1 cellular context compared by ENCODE assay signal in genomic region chr1:109248797-109249629, GRCh38.
TF ChIP-seq lines count a peak whose summit lies in the region.

CELSR2 (plus strand) TSS chr1:109249539; CDS start chr1:109250080, 541 bp downstream.

TF ChIP-seq in K562, 482 proteins besides CTCF, POLR2A, EP300 and RAD21 (continued from another document and continues in another):
- TF ChIP-seq TFAP4 (CRISPR knock-in tag; IDR thresholded peaks at IDR 0.05; ENCODE audit: borderline replicate concordance): peak; percentile 70
- TF ChIP-seq RB1 (IDR thresholded peaks at IDR 0.05; ENCODE audit: low read depth): peak; percentile 88
- TF ChIP-seq, protein P1, sequence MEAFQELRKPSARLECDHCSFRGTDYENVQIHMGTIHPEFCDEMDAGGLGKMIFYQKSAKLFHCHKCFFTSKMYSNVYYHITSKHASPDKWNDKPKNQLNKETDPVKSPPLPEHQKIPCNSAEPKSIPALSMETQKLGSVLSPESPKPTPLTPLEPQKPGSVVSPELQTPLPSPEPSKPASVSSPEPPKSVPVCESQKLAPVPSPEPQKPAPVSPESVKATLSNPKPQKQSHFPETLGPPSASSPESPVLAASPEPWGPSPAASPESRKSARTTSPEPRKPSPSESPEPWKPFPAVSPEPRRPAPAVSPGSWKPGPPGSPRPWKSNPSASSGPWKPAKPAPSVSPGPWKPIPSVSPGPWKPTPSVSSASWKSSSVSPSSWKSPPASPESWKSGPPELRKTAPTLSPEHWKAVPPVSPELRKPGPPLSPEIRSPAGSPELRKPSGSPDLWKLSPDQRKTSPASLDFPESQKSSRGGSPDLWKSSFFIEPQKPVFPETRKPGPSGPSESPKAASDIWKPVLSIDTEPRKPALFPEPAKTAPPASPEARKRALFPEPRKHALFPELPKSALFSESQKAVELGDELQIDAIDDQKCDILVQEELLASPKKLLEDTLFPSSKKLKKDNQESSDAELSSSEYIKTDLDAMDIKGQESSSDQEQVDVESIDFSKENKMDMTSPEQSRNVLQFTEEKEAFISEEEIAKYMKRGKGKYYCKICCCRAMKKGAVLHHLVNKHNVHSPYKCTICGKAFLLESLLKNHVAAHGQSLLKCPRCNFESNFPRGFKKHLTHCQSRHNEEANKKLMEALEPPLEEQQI (IDR thresholded peaks at IDR 0.05): no peak
- no peak for TF ChIP-seq RBM15 (IDR thresholded peaks at IDR 0.05; ENCODE audit: insufficient read depth, low read length)
- peak; percentile 80 for TF ChIP-seq JUND (IDR thresholded peaks at IDR 0.05; ENCODE audit: borderline replicate concordance, low read depth, low read length)
- no peak; the same call in 2 of the 3 replicates for TF ChIP-seq JUND (tag; IDR thresholded peaks at IDR 0.05; ENCODE audit: borderline replicate concordance, low read depth, low read length)
- no peak for TF ChIP-seq SMARCB1 (IDR thresholded peaks at IDR 0.05; ENCODE audit: insufficient read length, low read depth)
- TF ChIP-seq, protein P2, sequence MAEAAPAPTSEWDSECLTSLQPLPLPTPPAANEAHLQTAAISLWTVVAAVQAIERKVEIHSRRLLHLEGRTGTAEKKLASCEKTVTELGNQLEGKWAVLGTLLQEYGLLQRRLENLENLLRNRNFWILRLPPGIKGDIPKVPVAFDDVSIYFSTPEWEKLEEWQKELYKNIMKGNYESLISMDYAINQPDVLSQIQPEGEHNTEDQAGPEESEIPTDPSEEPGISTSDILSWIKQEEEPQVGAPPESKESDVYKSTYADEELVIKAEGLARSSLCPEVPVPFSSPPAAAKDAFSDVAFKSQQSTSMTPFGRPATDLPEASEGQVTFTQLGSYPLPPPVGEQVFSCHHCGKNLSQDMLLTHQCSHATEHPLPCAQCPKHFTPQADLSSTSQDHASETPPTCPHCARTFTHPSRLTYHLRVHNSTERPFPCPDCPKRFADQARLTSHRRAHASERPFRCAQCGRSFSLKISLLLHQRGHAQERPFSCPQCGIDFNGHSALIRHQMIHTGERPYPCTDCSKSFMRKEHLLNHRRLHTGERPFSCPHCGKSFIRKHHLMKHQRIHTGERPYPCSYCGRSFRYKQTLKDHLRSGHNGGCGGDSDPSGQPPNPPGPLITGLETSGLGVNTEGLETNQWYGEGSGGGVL (CRISPR knock-in tag; IDR thresholded peaks at IDR 0.05): no peak
- TF ChIP-seq MITF (IDR thresholded peaks at IDR 0.05): no peak
- TF ChIP-seq MEF2D (tag; conservative IDR thresholded peaks at IDR 0.05; ENCODE audit: low read depth): 0 out of 2 replicates have a peak, but pooled peaks have one; percentile 24
- TF ChIP-seq CBFA2T3 (IDR thresholded peaks at IDR 0.05): no peak
- peak; percentile 58; the same call in 1 of the 2 replicates for TF ChIP-seq GABPB1 (CRISPR knock-in tag; IDR thresholded peaks at IDR 0.05)
- TF ChIP-seq FOSL1 (tag; conservative IDR thresholded peaks at IDR 0.05): peak; percentile 42
- TF ChIP-seq HMGXB4 (CRISPR knock-in tag; IDR thresholded peaks at IDR 0.05): 0 out of 2 replicates have a peak, but pooled peaks have one; percentile 54
- 0 out of 2 replicates have a peak, but pooled peaks have one; percentile 8 for TF ChIP-seq ZNF324 (CRISPR knock-in tag; IDR thresholded peaks at IDR 0.05)
- TF ChIP-seq HNRNPLL (IDR thresholded peaks at IDR 0.05; ENCODE audit: low read depth, low read length, poor library complexity, severe bottlenecking): no peak
- no peak for TF ChIP-seq ZNF282 (CRISPR knock-in tag; IDR thresholded peaks at IDR 0.05)
- peak; percentile 64 for TF ChIP-seq LCOR (CRISPR knock-in tag; IDR thresholded peaks at IDR 0.05)
- TF ChIP-seq MTA2 (IDR thresholded peaks at IDR 0.05; ENCODE audit: low read depth): no peak
- no peak for TF ChIP-seq ZNF77 (CRISPR knock-in tag; IDR thresholded peaks at IDR 0.05)
- TF ChIP-seq, protein P3, sequence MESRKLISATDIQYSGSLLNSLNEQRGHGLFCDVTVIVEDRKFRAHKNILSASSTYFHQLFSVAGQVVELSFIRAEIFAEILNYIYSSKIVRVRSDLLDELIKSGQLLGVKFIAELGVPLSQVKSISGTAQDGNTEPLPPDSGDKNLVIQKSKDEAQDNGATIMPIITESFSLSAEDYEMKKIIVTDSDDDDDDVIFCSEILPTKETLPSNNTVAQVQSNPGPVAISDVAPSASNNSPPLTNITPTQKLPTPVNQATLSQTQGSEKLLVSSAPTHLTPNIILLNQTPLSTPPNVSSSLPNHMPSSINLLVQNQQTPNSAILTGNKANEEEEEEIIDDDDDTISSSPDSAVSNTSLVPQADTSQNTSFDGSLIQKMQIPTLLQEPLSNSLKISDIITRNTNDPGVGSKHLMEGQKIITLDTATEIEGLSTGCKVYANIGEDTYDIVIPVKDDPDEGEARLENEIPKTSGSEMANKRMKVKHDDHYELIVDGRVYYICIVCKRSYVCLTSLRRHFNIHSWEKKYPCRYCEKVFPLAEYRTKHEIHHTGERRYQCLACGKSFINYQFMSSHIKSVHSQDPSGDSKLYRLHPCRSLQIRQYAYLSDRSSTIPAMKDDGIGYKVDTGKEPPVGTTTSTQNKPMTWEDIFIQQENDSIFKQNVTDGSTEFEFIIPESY (CRISPR knock-in tag; IDR thresholded peaks at IDR 0.05): peak; percentile 97
- TF ChIP-seq ZNF384 (IDR thresholded peaks at IDR 0.05; ENCODE audit: low read depth, low read length): no peak
- TF ChIP-seq UBTF (IDR thresholded peaks at IDR 0.05; ENCODE audit: borderline replicate concordance in 1 of 2, low read depth in 2 of 2, low read length in 2 of 2): peak in 1 of 2 experiments; percentile 62; a peak in 1 of 4 replicates
- TF ChIP-seq FUS (optimal IDR thresholded peaks at IDR 0.05; ENCODE audit: low read depth, low read length): no peak
- no peak for TF ChIP-seq SRSF3 (IDR thresholded peaks at IDR 0.05; ENCODE audit: insufficient read depth, low read length)
- TF ChIP-seq BRD9 (IDR thresholded peaks at IDR 0.05; ENCODE audit: low read depth, partially characterized antibody): no peak
- TF ChIP-seq, protein P4, sequence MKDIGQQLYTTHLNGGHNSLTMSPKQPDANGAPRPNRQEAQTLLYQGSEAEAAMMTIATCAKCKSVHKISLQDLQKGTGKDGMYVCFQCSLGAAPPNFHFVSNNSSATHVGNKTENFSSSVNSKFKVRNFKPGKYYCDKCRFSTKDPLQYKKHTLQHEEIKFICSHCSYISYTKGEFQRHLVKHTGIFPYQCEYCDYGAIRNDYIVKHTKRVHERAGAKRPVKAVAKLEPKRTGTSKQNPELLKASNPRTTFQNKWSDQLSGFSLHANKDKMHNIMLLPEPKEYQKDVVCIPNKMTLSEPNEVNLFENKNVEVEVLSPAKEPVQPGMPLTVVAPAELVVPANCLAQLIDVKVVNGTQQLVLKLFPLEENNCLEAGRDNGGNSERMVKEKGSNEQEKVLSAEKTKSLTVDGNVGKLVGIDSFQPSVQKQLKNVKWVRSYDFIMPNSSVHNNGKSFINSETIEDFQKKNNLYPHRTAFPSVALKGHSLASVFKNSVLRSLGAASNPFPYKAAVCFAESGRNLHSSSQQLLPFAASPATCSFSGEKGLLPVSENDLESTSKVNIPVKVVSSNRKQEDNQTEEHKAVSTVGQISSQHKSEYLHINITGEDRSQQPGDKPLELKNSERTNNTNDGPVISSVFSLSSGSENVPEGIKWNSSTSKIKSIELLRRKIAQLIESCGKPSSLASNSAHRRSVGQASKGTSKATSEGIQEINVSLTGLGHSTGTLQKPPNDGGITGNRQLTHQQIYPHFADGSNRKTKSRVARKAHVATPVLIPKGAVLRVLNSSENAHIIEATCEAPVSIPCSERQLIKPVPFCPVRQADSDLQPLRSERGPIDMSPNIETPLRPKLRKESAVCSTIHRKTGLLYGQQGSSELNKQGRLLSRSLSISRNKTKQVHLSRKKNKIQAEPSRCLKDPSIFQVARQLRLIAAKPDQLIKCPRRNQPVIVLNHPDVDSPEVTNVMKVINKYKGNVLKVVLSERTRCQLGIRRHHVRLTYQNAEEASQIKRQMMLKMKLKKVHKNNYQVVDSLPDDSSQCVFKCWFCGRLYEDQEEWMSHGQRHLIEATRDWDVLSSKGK (CRISPR knock-in tag; IDR thresholded peaks at IDR 0.05): no peak
- TF ChIP-seq CCNT2 (IDR thresholded peaks at IDR 0.05; ENCODE audit: borderline replicate concordance, extremely low read depth, insufficient read length, low read depth, low read length): peak; percentile 37
- TF ChIP-seq E2F1 (CRISPR knock-in tag; IDR thresholded peaks at IDR 0.05): peak; percentile 55; the same call in 1 of the 2 replicates
- TF ChIP-seq, protein P5, sequence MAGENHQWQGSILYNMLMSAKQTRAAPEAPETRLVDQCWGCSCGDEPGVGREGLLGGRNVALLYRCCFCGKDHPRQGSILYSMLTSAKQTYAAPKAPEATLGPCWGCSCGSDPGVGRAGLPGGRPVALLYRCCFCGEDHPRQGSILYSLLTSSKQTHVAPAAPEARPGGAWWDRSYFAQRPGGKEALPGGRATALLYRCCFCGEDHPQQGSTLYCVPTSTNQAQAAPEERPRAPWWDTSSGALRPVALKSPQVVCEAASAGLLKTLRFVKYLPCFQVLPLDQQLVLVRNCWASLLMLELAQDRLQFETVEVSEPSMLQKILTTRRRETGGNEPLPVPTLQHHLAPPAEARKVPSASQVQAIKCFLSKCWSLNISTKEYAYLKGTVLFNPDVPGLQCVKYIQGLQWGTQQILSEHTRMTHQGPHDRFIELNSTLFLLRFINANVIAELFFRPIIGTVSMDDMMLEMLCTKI (IDR thresholded peaks at IDR 0.05; ENCODE audit: partially characterized antibody): no peak
